Comparison of ENCODE assay signal across 29 cellular contexts in the genomic region with DNA sequence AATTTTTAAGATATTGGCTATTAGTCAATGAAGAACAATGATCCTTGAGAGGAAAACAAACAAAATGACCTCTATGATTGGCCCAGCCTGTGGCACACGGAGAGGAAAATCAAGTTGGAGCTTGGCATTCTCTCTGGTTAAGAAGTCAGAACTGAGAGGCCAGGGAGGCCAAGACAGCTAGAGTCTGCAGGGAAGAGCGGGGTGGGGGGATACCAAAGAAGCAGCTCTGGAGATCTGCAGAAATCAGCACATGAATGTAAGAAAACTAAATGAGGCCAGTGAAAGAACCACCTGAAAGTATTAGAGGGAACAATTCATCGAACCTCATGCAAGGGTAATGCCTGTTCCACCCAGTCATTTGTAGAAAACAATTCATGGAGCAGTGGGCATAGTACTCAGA. TPM values are rescaled to one million over a fixed set of nuclear protein-coding genes. Genes with fewer than 3 reads are reported as not detected.
"Had no signal": no experiment of that assay in that cellular context is flagged by ENCODE, and none has a peak within 500 bp of the region (broad histone marks: within the 10 kb centered on the region; RNA-seq: fewer than 3 reads in every experiment).

No MANE protein-coding gene starts in this region.

- H3K4me1 ChIP-seq: colonic mucosa, esophagus squamous epithelium, gastrocnemius medialis, heart left ventricle, left lung, lower lobe of right lung had no signal

- H3K36me3 ChIP-seq: colonic mucosa, gastrocnemius medialis, left lung, lower lobe of right lung had no signal

- H3K79me2 ChIP-seq: hepatocyte had no signal

- H3K9me3 ChIP-seq: colonic mucosa, lower lobe of right lung, mucosa of descending colon had no signal

- FAIRE-seq: endometrium, islet of Langerhans, keratinocyte had no signal

- H3K4me3 Mint-ChIP-seq: dendritic cell treated with granulocyte-macrophage colony-stimulating factor and Interleukin-4, amounts not matched to agents 40 ng/mL and 50 ng/mL, for 4 days; effector memory CD8-positive, alpha-beta T cell; endodermal cell; mesothelial cell of epicardium; naive B cell; naive thymus-derived CD8-positive, alpha-beta T cell had no signal

- H3K27ac Mint-ChIP-seq: dendritic cell treated with granulocyte-macrophage colony-stimulating factor and Interleukin-4, amounts not matched to agents 40 ng/mL and 50 ng/mL, for 4 days; effector memory CD8-positive, alpha-beta T cell; endodermal cell; mesothelial cell of epicardium; naive B cell; naive thymus-derived CD8-positive, alpha-beta T cell had no signal

- H3K27ac ChIP-seq: colonic mucosa, epithelial cell of prostate, esophagus squamous epithelium, gastrocnemius medialis, heart left ventricle, hepatocyte, left lung, lower lobe of right lung had no signal

- H3K4me1 Mint-ChIP-seq: endodermal cell; mesothelial cell of epicardium; naive B cell; naive thymus-derived CD8-positive, alpha-beta T cell had no signal

- H3K27me3 ChIP-seq: colonic mucosa, esophagus squamous epithelium, gastrocnemius medialis, hepatocyte, left lung had no signal

- H3K4me2 ChIP-seq: hepatocyte had no signal

- H2AFZ ChIP-seq: hepatocyte had no signal

- ATAC-seq: effector memory CD8-positive, alpha-beta T cell; esophagus mucosa; gastrocnemius medialis; heart left ventricle; left cardiac atrium; left lung; left ventricle myocardium superior; lower lobe of right lung; mucosa of descending colon; naive thymus-derived CD8-positive, alpha-beta T cell had no signal

- H3K4me3 ChIP-seq: colonic mucosa, esophagus squamous epithelium, gastrocnemius medialis, heart left ventricle, hepatocyte, left lung, lower lobe of right lung, mucosa of descending colon had no signal

- DNase-seq: colonic mucosa; cortex of kidney; effector CD8-positive, alpha-beta T cell; effector memory CD8-positive, alpha-beta T cell; endodermal cell; erythroblast; esophagus squamous epithelium; foreskin fibroblast; foreskin melanocyte; gastrocnemius medialis; heart left ventricle; hypothalamus; left cardiac atrium; left lung; left ventricle myocardium superior; lower lobe of right lung; mesenchymal stem cell; mucosa of descending colon; naive B cell; naive thymus-derived CD8-positive, alpha-beta T cell had no signal

RNA-seq across cellular contexts. Expression of gene C1orf115, which starts 23.8 kb away (rescaled TPM):
- total RNA-seq: myocyte had no signal
